1 cellular context compared by ENCODE assay signal in genomic region chr6:29414588-29414987, GRCh38.
TF ChIP-seq lines count a peak whose summit lies in the region.

TSS of gene OR12D1 (plus strand) at chr6:29414928.

TF ChIP-seq in H1, 55 proteins besides CTCF, POLR2A, EP300 and RAD21:
- no peak for TF ChIP-seq KDM4A (IDR thresholded peaks at IDR 0.05; ENCODE audit: low read depth, low read length, severe bottlenecking)
- TF ChIP-seq CREB1 (IDR thresholded peaks at IDR 0.05) = no peak
- no peak for TF ChIP-seq SP1 (IDR thresholded peaks at IDR 0.05; ENCODE audit: low read depth, low read length)
- no peak for TF ChIP-seq HDAC2 (IDR thresholded peaks at IDR 0.05; ENCODE audit: borderline replicate concordance in 1 of 2, low read depth in 2 of 2, low read length in 2 of 2)
- no peak for TF ChIP-seq TAF7 (optimal IDR thresholded peaks at IDR 0.05; ENCODE audit: borderline replicate concordance, low read depth, low read length)
- TF ChIP-seq GTF2F1 (IDR thresholded peaks at IDR 0.05; ENCODE audit: borderline replicate concordance, low read depth, low read length) = no peak
- no peak for TF ChIP-seq KDM1A (IDR thresholded peaks at IDR 0.05; ENCODE audit: borderline replicate concordance, low read length)
- TF ChIP-seq TCF12 (IDR thresholded peaks at IDR 0.05; ENCODE audit: low read depth, low read length) = no peak
TF ChIP-seq in H1: peak in this region for 0.
